ENCODE assay signal across 11 cellular contexts in genomic region chr14:63891148-63891964, GRCh38. TPM values are rescaled to one million over a fixed set of nuclear protein-coding genes. Genes with fewer than 3 reads are reported as not detected.
DNase-seq lines count a peak whose midpoint lies in the region; ATAC-seq, FAIRE-seq and TF ChIP-seq lines count a peak whose summit lies in the region.
"Had no signal": no experiment of that assay in that cellular context is flagged by ENCODE, and none has a peak within 500 bp of the region (broad histone marks: within the 10 kb centered on the region; RNA-seq: fewer than 3 reads in every experiment).

No MANE protein-coding gene starts in this region.

- no peaks in the 10 kb centered on the region for H3K27me3 ChIP-seq in keratinocyte (ENCODE audit: control insufficient read depth, extremely low read depth, insufficient read depth, low read length)
- H3K27me3 ChIP-seq in testis = no peaks in the 10 kb centered on the region
- H3K27me3 ChIP-seq in left lung = peaks cover 0 to 71% of the 10 kb centered on the region in 2 donors

- ATAC-seq in left lung (no peak), HG03135 (IDR thresholded peaks at IDR 0.05; ENCODE audit: unreplicated experiment) (no peak)

- DNase-seq in NCI-H1105 treated with DMSO at 0.1 percent for 48 hours (lab: John Stamatoyannopoulos, UW) (peak; percentile 14), NCI-H1105 (lab: John Stamatoyannopoulos, UW) (no peak), keratinocyte (ENCODE audit: low read depth, low spot score) (no peak), testis (peak; percentile 63), left lung (no peak), GM13976 (ENCODE audit: low spot score) (no peak)
- DNase-seq: occipital lobe had no signal

- H3K4me1 Mint-ChIP-seq in brain = peaks cover 68% of the 10 kb centered on the region

- H2AFZ ChIP-seq in keratinocyte (ENCODE audit: control insufficient read depth, low read length) = peak overlapping the region; percentile 55

- dilution Hi-C loops in keratinocyte (cut with MboI; ENCODE audit: extremely low pct_ligation_motif_present, low sequenced_read_pairs) = no loop called here

- 34 to 45% methylated on average over 10 of the region's 10 CpGs for WGBS in testis, 2 donors

- in situ Hi-C loops in GM13976 (cut with MboI; ENCODE audit: low sequenced_read_pairs, unreplicated experiment) = no loop called here

- no peaks in the 10 kb centered on the region for H3K9me3 ChIP-seq in keratinocyte (ENCODE audit: control insufficient read depth, low read depth, low read length)
- no peaks in the 10 kb centered on the region for H3K9me3 ChIP-seq in testis
- H3K9me3 ChIP-seq in left lung = no peaks in the 10 kb centered on the region

- no peaks in the 10 kb centered on the region for H4K20me1 ChIP-seq in keratinocyte (ENCODE audit: control insufficient read depth, extremely low read depth, insufficient read depth, low read length)

- H3K27ac Mint-ChIP-seq in brain = peak overlapping the region; percentile 4 to 96 (median 94)

- intact Hi-C loops in testis (cut with DNase I; ENCODE audit: low total_unique reads) = no loop called here
- intact Hi-C loops in left lung (cut with DNase I) = no loop called here

- H3K9me3 Mint-ChIP-seq in brain = no peaks in the 10 kb centered on the region

- H3K4me3 ChIP-seq in keratinocyte (ENCODE audit: control insufficient read depth in 2 of 3, extremely low read depth in 1 of 3, insufficient read depth in 2 of 3, low read depth in 1 of 3, low read length in 3 of 3) = peak overlapping the region in 2 of 3 experiments; percentile 6 to 24
- H3K4me3 ChIP-seq in testis = no peak overlapping the region
- H3K4me3 ChIP-seq in left lung = no peak overlapping the region

- peak overlapping the region; percentile 39 for H3K9ac ChIP-seq in keratinocyte (ENCODE audit: control insufficient read depth, extremely low read depth, insufficient read depth, low read length)

- H3K27me3 Mint-ChIP-seq in brain = no peaks in the 10 kb centered on the region

- peak; percentile 41 for FAIRE-seq in keratinocyte (lab: Jason Lieb, UNC)

- peaks cover 3% of the 10 kb centered on the region for H3K79me2 ChIP-seq in keratinocyte (ENCODE audit: control insufficient read depth, insufficient read depth, low read length)

- peaks cover 7% of the 10 kb centered on the region for H3K36me3 Mint-ChIP-seq in brain

- peak overlapping the region; percentile 61 for H3K4me2 ChIP-seq in keratinocyte (ENCODE audit: control insufficient read depth, extremely low read depth, insufficient read depth, low read depth, low read length)

- peak overlapping the region in 4 of 5 experiments; percentile 43 to 81 (median 72) for H3K4me3 Mint-ChIP-seq in brain

- H3K4me1 ChIP-seq in keratinocyte (ENCODE audit: control insufficient read depth, extremely low read depth, insufficient read depth, low read length) (peaks cover 33% of the 10 kb centered on the region), testis (peaks cover 52% of the 10 kb centered on the region), left lung (peaks cover 24 to 35% of the 10 kb centered on the region in 2 donors)

- TF ChIP-seq POLR2A in testis (IDR thresholded peaks at IDR 0.05) = no peak

- H3K27ac ChIP-seq in keratinocyte (ENCODE audit: control insufficient read depth, insufficient read depth, low read length) (peak overlapping the region; percentile 60), testis (peak overlapping the region; percentile 60 to 83), left lung (no peak overlapping the region)
- H3K27ac ChIP-seq: 22Rv1, epithelial cell of prostate had no signal

- peaks cover 0 to 4% of the 10 kb centered on the region in 2 experiments for H3K36me3 ChIP-seq in keratinocyte (ENCODE audit: control insufficient read depth in 2 of 2, extremely low read depth in 1 of 2, insufficient read depth in 2 of 2, low read length in 2 of 2)
- H3K36me3 ChIP-seq in testis (ENCODE audit: low read depth, missing control alignments) = no peaks in the 10 kb centered on the region
- H3K36me3 ChIP-seq in left lung = no peaks in the 10 kb centered on the region

- no peak for TF ChIP-seq CTCF in brain (conservative IDR thresholded peaks at IDR 0.05)
- TF ChIP-seq CTCF in keratinocyte (optimal IDR thresholded peaks at IDR 0.05 in 1 of 3, IDR thresholded peaks at IDR 0.05 in 1 of 3, conservative IDR thresholded peaks at IDR 0.05 in 1 of 3; ENCODE audit: extremely low read depth in 1 of 3, insufficient read depth in 2 of 3, low read length in 3 of 3) = no peak
- no peak for TF ChIP-seq CTCF in testis (IDR thresholded peaks at IDR 0.05)
- TF ChIP-seq CTCF in left lung (IDR thresholded peaks at IDR 0.05) = no peak
- TF ChIP-seq CTCF in GM13976 (IDR thresholded peaks at IDR 0.05; ENCODE audit: borderline replicate concordance, control extremely low read depth, extremely low read depth, insufficient read depth, missing control alignments) = no peak

- peaks cover 4% of the 10 kb centered on the region for H3K9me1 ChIP-seq in keratinocyte (ENCODE audit: control insufficient read depth, extremely low read depth, insufficient read depth, low read length)

RNA-seq across cellular contexts. Expression of gene SYNE2, which starts 38.6 kb away (rescaled TPM):
- polyA plus RNA-seq in brain (ENCODE audit: insufficient read depth, low read depth, low replicate concordance) (61.2 TPM), keratinocyte (9.5 to 11.0 TPM (median 9.9 TPM) in 3 replicates), testis (ENCODE audit: insufficient read depth, low read depth, low replicate concordance) (74.6 TPM)
- polyA plus RNA-seq in keratinocyte (2011; ENCODE audit: low read depth) = 36.0 TPM
- polyA plus RNA-seq in keratinocyte (2011; cell fraction: cytosol; rRNA removed) = 5.5 and 6.1 TPM in 2 replicates
- 32.3 and 38.4 TPM in 2 replicates for polyA plus RNA-seq in keratinocyte (2011; cell fraction: nucleus; rRNA removed)
- 9.3 and 16.1 TPM in 2 replicates for polyA plus RNA-seq in keratinocyte (2012; ENCODE audit: low replicate concordance)
- polyA minus RNA-seq in keratinocyte = 39.6 to 72.5 TPM (median 53.5 TPM) in 3 replicates
- 12.7 TPM for polyA minus RNA-seq in keratinocyte (2011; cell fraction: cytosol; rRNA and poly(A)+ RNA removed)
- polyA minus RNA-seq in keratinocyte (2011; cell fraction: nucleus; rRNA and poly(A)+ RNA removed) = 74.7 and 120 TPM in 2 replicates
- total RNA-seq in testis (100 to 1,000 TPM; 511 to 519 TPM), left lung (10 to 100 TPM; 59.6 to 72.1 TPM)

Comparison
In these comparisons a context has a peak if more than half of its experiments do, and no peak if none do; other contexts are left out.
1. DNase-seq: peak in NCI-H1105 treated with DMSO at 0.1 percent for 48 hours (single experiment) and testis (single experiment); none in NCI-H1105 (single experiment), keratinocyte (single experiment), left lung (0 of 2) and GM13976 (single experiment).
2. H3K27ac ChIP-seq: peak in keratinocyte (single experiment) and testis (2 of 2); none in left lung (0 of 2).
3. H3K4me3 ChIP-seq: peak in keratinocyte (2 of 3); none in testis (0 of 2) and left lung (0 of 2).